ENCODE assay signal across 24 cellular contexts in genomic region chr12:126570571-126570970, GRCh38.
"Had no signal": no experiment of that assay in that cellular context is flagged by ENCODE, and none has a peak within 500 bp of the region (broad histone marks: within the 10 kb centered on the region; RNA-seq: fewer than 3 reads in every experiment).

No MANE protein-coding gene starts in this region.

- DNase-seq: hypothalamus; immature natural killer cell; kidney; left colon; left lung; lower lobe of right lung; mesendoderm; naive thymus-derived CD4-positive, alpha-beta T cell; ovary; right lobe of liver; stimulated activated CD4-positive, alpha-beta T cell treated with anti-CD3 and anti-CD28 coated beads, Interleukin-12 subunit alpha, Interleukin-12 subunit beta, amount 100 ng/mL, for 4 hours; stimulated activated CD4-positive, alpha-beta T cell treated with anti-CD3 and anti-CD28 coated beads, Interleukin-15, amount 100 ng/mL, for 24 hours; stimulated activated CD4-positive, alpha-beta T cell treated with anti-CD3 and anti-CD28 coated beads, Interleukin-2, amount 100 ng/mL, for 24 hours; stimulated activated CD4-positive, alpha-beta T cell treated with anti-CD3 and anti-CD28 coated beads, Interleukin-4, amount 100 ng/mL, for 1 hour; stimulated activated naive CD4-positive, alpha-beta T cell; tibial artery; trophoblast cell; upper lobe of right lung had no signal

- H3K9me3 ChIP-seq: lower lobe of right lung, ovary, right atrium auricular region, right lobe of liver, thoracic aorta, upper lobe of right lung had no signal

- ATAC-seq: left colon; left lung; lower lobe of right lung; naive thymus-derived CD4-positive, alpha-beta T cell; natural killer cell treated with Interleukin-12 subunit alpha and Interleukin-12 subunit beta and Interleukin-15 and Interleukin-18, amount 100 ng/mL, for 72 hours; right lobe of liver; stimulated activated effector memory CD8-positive, alpha-beta T cell treated with anti-CD3 and anti-CD28 coated beads, Interleukin-12 subunit alpha, Interleukin-12 subunit beta, amount 100 ng/mL, for 72 hours; upper lobe of right lung had no signal

- H3K4me3 ChIP-seq: left lung, lower lobe of right lung, ovary, right atrium auricular region, right lobe of liver, skin epidermis, suprapubic skin, thoracic aorta, tibial artery, upper lobe of right lung had no signal

- H3K36me3 ChIP-seq: left lung, lower lobe of right lung, ovary, right atrium auricular region, right lobe of liver, suprapubic skin, thoracic aorta, tibial artery, upper lobe of right lung had no signal

- H3K4me1 ChIP-seq: left lung, lower lobe of right lung, right atrium auricular region, right lobe of liver, suprapubic skin, tibial artery, upper lobe of right lung had no signal
